Comparison of ENCODE assay signal across 12 cellular contexts in the genomic region with DNA sequence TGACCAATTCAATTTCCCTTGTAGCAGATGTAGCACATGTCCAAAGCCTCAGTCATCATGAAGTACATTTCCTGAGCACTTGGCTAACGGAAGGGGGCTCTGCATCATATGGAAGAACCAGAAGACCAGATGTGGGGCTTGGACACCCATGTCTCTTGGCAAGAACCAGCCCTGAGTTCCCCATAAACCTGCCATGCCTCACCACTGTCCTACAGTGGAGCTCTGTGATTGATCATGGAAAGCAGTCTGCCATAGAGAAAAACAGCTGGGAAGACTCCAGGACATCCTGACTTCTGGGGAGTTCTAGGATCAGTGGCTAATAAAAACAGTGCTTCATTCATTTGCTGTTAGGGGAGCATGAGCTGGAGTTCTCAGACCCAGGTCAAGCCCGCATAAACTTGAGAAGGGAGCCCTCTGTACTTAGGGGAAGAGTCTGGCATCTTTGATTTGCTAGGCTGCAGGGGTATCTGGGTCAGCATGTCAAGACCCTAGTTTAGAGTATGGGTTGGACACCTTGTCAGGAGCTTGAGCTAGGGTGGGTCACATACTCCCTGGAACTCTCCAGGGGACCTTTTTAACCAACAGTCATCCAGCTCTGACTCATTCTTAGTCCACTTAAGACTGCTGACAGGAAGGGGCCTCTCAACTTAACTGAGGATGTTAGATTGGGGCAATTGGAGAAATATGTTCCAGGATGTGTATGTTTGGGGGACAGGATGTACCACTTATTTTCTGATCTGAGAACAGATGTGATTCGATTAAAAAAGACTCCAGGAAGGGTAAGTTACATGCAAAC. TPM values are rescaled to one million over a fixed set of nuclear protein-coding genes. Genes with fewer than 3 reads are reported as not detected.
DNase-seq lines count a peak whose midpoint lies in the region; ATAC-seq and TF ChIP-seq lines count a peak whose summit lies in the region.
"Had no signal": no experiment of that assay in that cellular context is flagged by ENCODE, and none has a peak within 500 bp of the region (broad histone marks: within the 10 kb centered on the region; RNA-seq: fewer than 3 reads in every experiment).

No MANE protein-coding gene starts in this region.

- POLR2A ChIA-PET in T-cell (lab: Charles Lee) = no interaction called here

- H3K9me3 Mint-ChIP-seq in T-cell = no peaks in the 10 kb centered on the region
- H3K9me3 Mint-ChIP-seq: CD4-positive, alpha-beta memory T cell had no signal

- no peaks in the 10 kb centered on the region for H3K36me3 Mint-ChIP-seq in T-cell
- H3K36me3 Mint-ChIP-seq: CD4-positive, alpha-beta memory T cell had no signal

- H3K4me1 Mint-ChIP-seq in T-cell = no peaks in the 10 kb centered on the region
- H3K4me1 Mint-ChIP-seq: CD4-positive, alpha-beta memory T cell had no signal

- 69% methylated on average over 3 of the region's 3 CpGs for WGBS in suprapubic skin

- no peaks in the 10 kb centered on the region for H3K9me3 ChIP-seq in suprapubic skin

- H3K27ac ChIP-seq in suprapubic skin = no peak overlapping the region
- H3K27ac ChIP-seq: VCaP had no signal

- no peak for ATAC-seq in T-cell (replicated peaks in 1 of 4)

- no peak for TF ChIP-seq EP300 in suprapubic skin (IDR thresholded peaks at IDR 0.05)

- peaks cover 3% of the 10 kb centered on the region for H3K4me1 ChIP-seq in suprapubic skin

- no peak for TF ChIP-seq CTCF in suprapubic skin (IDR thresholded peaks at IDR 0.05)

- peak; percentile 42 for DNase-seq in AG20443 (ENCODE audit: low spot score)
- DNase-seq in HS-27A (ENCODE audit: low read depth) = peak; percentile 77
- DNase-seq in amniotic epithelial cell (ENCODE audit: low read depth) = peak; percentile 50
- peak; percentile 73 for DNase-seq in left kidney (ENCODE audit: low read depth, low spot score)
- no peak for DNase-seq in suprapubic skin (ENCODE audit: low spot score in 2 of 2)
- no peak for DNase-seq in HK-2 (ENCODE audit: unreplicated experiment)
- DNase-seq in T-cell = no peak
- DNase-seq in D341Med (ENCODE audit: low spot score) = no peak
- DNase-seq: activated naive CD4-positive, alpha-beta T cell treated with anti-CD3 and anti-CD28 coated beads, Interleukin-2, amount 50 U/mL, for 16 hours; CD4-positive, alpha-beta memory T cell; NCI-H748 treated with DMSO at 0.1 percent for 48 hours had no signal

- TF ChIP-seq POLR2A in suprapubic skin (IDR thresholded peaks at IDR 0.05) = no peak

- H3K4me3 ChIP-seq in suprapubic skin = no peak overlapping the region

- CTCF ChIA-PET in T-cell (lab: Charles Lee) = no interaction called here

- H3K27me3 Mint-ChIP-seq in T-cell = peaks cover 0 to 4% of the 10 kb centered on the region in 2 donors

- no peaks in the 10 kb centered on the region for H3K36me3 ChIP-seq in suprapubic skin

- no peaks in the 10 kb centered on the region for H3K27me3 ChIP-seq in suprapubic skin

- H3K4me3 Mint-ChIP-seq in T-cell = no peak overlapping the region
- H3K4me3 Mint-ChIP-seq: CD4-positive, alpha-beta memory T cell had no signal

- no peak overlapping the region for H3K27ac Mint-ChIP-seq in T-cell
- H3K27ac Mint-ChIP-seq: CD4-positive, alpha-beta memory T cell had no signal

RNA-seq across cellular contexts. Expression of a gene that starts 26.3 kb away (rescaled TPM):
- total RNA-seq in suprapubic skin (10 to 100 TPM in 1 of 4 donors, 1 to 10 TPM in 3; 6.5 to 14.1 (median 7.2) TPM), T-cell (10 to 100 TPM in 1 of 5 donors, 1 to 10 TPM in 4; 8.8 to 12.1 (median 9.3) TPM)

Comparison
In these comparisons a context has a peak if more than half of its experiments do, and no peak if none do; other contexts are left out.
1. DNase-seq: peak in AG20443 (single experiment), HS-27A (single experiment), amniotic epithelial cell (single experiment) and left kidney (single experiment); none in suprapubic skin (0 of 2), HK-2 (single experiment), T-cell (0 of 34) and D341Med (single experiment).